ENCODE assay signal across 22 cellular contexts in the genomic region with DNA sequence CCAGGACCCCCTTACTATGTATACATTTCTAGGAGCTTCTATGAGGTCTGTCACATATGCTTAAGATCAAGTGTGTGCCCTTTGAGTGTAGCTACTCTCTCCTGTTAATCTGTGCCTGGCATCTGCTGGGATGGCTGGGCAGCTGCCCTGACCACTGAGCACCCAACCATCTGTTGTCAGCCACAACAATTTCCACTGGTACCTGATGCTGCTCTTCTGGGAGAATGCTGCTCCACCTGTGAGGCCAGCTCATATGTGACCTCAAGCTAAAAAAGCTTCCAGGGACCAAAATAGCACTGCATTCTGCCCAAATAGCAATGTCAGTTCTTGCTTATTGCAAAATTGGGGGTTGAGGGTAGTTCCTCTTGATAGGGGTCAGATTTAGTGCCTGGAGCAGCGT.
A peak's percentile ranks its signal among the peaks of the same experiment; 100 is the strongest.
DNase-seq lines count a peak whose midpoint lies in the region; ATAC-seq and TF ChIP-seq lines count a peak whose summit lies in the region.
"Had no signal": no experiment of that assay in that cellular context is flagged by ENCODE, and none has a peak within 500 bp of the region (broad histone marks: within the 10 kb centered on the region; RNA-seq: fewer than 3 reads in every experiment).

No MANE protein-coding gene starts in this region.

- POLR2A ChIA-PET in activated CD4-positive, alpha-beta T cell treated with anti-CD3 and anti-CD28 coated beads, Interleukin-2, amount 10 ng/mL, durations not matched to agents 7 days and 5 days (lab: Charles Lee), result no interaction called here

- H3K27me3 ChIP-seq in prostate gland (replicated peaks; ENCODE audit: insufficient read depth), result no peaks in the 10 kb centered on the region
- H3K27me3 ChIP-seq: neural progenitor cell, tibial nerve had no signal

- H3K9me3 Mint-ChIP-seq in activated CD4-positive, alpha-beta T cell treated with anti-CD3 and anti-CD28 coated beads, Interleukin-2, amount 10 ng/mL, durations not matched to agents 7 days and 5 days, result no peaks in the 10 kb centered on the region
- H3K9me3 Mint-ChIP-seq in progenitor cell of endocrine pancreas (ENCODE audit: low read depth) (no peaks in the 10 kb centered on the region), type B pancreatic cell (no peaks in the 10 kb centered on the region)
- H3K9me3 Mint-ChIP-seq: activated CD4-positive, alpha-beta memory T cell treated with anti-CD3 and anti-CD28 coated beads, Interleukin-2, amount 10 ng/mL, durations not matched to agents 7 days and 5 days; activated T-cell treated with anti-CD3 and anti-CD28 coated beads, Interleukin-2, amount 50 U/mL, for 72 hours; CD8-positive, alpha-beta T cell; mesothelial cell of epicardium; neural progenitor cell; stimulated activated memory B cell treated with anti-CD40 and anti-IgM and Interleukin-4, amounts not matched to agents 10 μg/mL and 1 μg/mL and 100 μg/mL, for 72 hours had no signal

- WGBS in prostate gland, result 90% methylated on average over 1 of the region's 1 CpG

- CTCF ChIA-PET in activated CD4-positive, alpha-beta T cell treated with anti-CD3 and anti-CD28 coated beads, Interleukin-2, amount 10 ng/mL, durations not matched to agents 7 days and 5 days (lab: Charles Lee), result interaction anchor here (0.6 to 1.7 kb wide), 5 partner anchors 10 to 292 kb away, joined by 3 to 5 read pairs (median 4); no protein-coding TSS in a partner anchor

- H3K27ac Mint-ChIP-seq in activated CD4-positive, alpha-beta T cell treated with anti-CD3 and anti-CD28 coated beads, Interleukin-2, amount 10 ng/mL, durations not matched to agents 7 days and 5 days, result peak overlapping the region; percentile 74
- H3K27ac Mint-ChIP-seq in progenitor cell of endocrine pancreas (peak overlapping the region; percentile 45), type B pancreatic cell (no peak overlapping the region)
- H3K27ac Mint-ChIP-seq: activated T-cell treated with anti-CD3 and anti-CD28 coated beads, Interleukin-2, amount 50 U/mL, for 72 hours; CD8-positive, alpha-beta T cell; mesothelial cell of epicardium; neural progenitor cell; stimulated activated memory B cell treated with anti-CD40 and anti-IgM and Interleukin-4, amounts not matched to agents 10 μg/mL and 1 μg/mL and 100 μg/mL, for 72 hours had no signal

- ATAC-seq in GM19395 (IDR thresholded peaks at IDR 0.05; ENCODE audit: unreplicated experiment), result peak; percentile 13
- ATAC-seq in HG03378 (IDR thresholded peaks at IDR 0.05; ENCODE audit: unreplicated experiment), result peak; percentile 17
- ATAC-seq: CD8-positive, alpha-beta T cell; left colon; stimulated activated memory B cell treated with anti-CD40 and anti-IgM and Interleukin-4, amounts not matched to agents 10 μg/mL and 1 μg/mL and 100 μg/mL, for 72 hours had no signal

- peaks cover 31% of the 10 kb centered on the region for H3K4me1 Mint-ChIP-seq in activated CD4-positive, alpha-beta T cell treated with anti-CD3 and anti-CD28 coated beads, Interleukin-2, amount 10 ng/mL, durations not matched to agents 7 days and 5 days
- H3K4me1 Mint-ChIP-seq in progenitor cell of endocrine pancreas (ENCODE audit: low read depth) (peaks cover 1% of the 10 kb centered on the region), type B pancreatic cell (ENCODE audit: unreplicated experiment) (peaks cover 21% of the 10 kb centered on the region)

- TF ChIP-seq CTCF in progenitor cell of endocrine pancreas (IDR thresholded peaks at IDR 0.05; ENCODE audit: unreplicated experiment) (no peak), type B pancreatic cell (conservative IDR thresholded peaks at IDR 0.05) (no peak), prostate gland (IDR thresholded peaks at IDR 0.05) (no peak)

- H3K27me3 Mint-ChIP-seq in activated CD4-positive, alpha-beta T cell treated with anti-CD3 and anti-CD28 coated beads, Interleukin-2, amount 10 ng/mL, durations not matched to agents 7 days and 5 days, result peaks cover 7% of the 10 kb centered on the region
- H3K27me3 Mint-ChIP-seq in progenitor cell of endocrine pancreas (no peaks in the 10 kb centered on the region), type B pancreatic cell (no peaks in the 10 kb centered on the region)
- H3K27me3 Mint-ChIP-seq: stimulated activated memory B cell treated with anti-CD40 and anti-IgM and Interleukin-4, amounts not matched to agents 10 μg/mL and 1 μg/mL and 100 μg/mL, for 72 hours had no signal

- no peaks in the 10 kb centered on the region for H3K4me1 ChIP-seq in prostate gland (replicated peaks)
- H3K4me1 ChIP-seq: tibial nerve had no signal

- H3K36me3 Mint-ChIP-seq in activated CD4-positive, alpha-beta T cell treated with anti-CD3 and anti-CD28 coated beads, Interleukin-2, amount 10 ng/mL, durations not matched to agents 7 days and 5 days (ENCODE audit: low read depth), result no peaks in the 10 kb centered on the region
- H3K36me3 Mint-ChIP-seq in progenitor cell of endocrine pancreas (ENCODE audit: insufficient read depth) (no peaks in the 10 kb centered on the region), type B pancreatic cell (peaks cover 10% of the 10 kb centered on the region)
- H3K36me3 Mint-ChIP-seq: CD8-positive, alpha-beta T cell; neural progenitor cell; stimulated activated memory B cell treated with anti-CD40 and anti-IgM and Interleukin-4, amounts not matched to agents 10 μg/mL and 1 μg/mL and 100 μg/mL, for 72 hours had no signal

- intact Hi-C loops in prostate gland (cut with DNase I), result loop anchor here (5.0 kb wide), 1 partner anchor 141 kb away; no protein-coding TSS in a partner anchor

- no peaks in the 10 kb centered on the region for H3K36me3 ChIP-seq in prostate gland
- H3K36me3 ChIP-seq: neural progenitor cell, tibial nerve had no signal

- H3K27ac ChIP-seq in prostate gland, result no peak overlapping the region
- H3K27ac ChIP-seq: neural progenitor cell, tibial nerve had no signal

- H3K4me3 Mint-ChIP-seq in activated CD4-positive, alpha-beta T cell treated with anti-CD3 and anti-CD28 coated beads, Interleukin-2, amount 10 ng/mL, durations not matched to agents 7 days and 5 days, result no peak overlapping the region
- H3K4me3 Mint-ChIP-seq in progenitor cell of endocrine pancreas (ENCODE audit: low read depth) (no peak overlapping the region), type B pancreatic cell (no peak overlapping the region)
- H3K4me3 Mint-ChIP-seq: activated CD4-positive, alpha-beta memory T cell treated with anti-CD3 and anti-CD28 coated beads, Interleukin-2, amount 10 ng/mL, durations not matched to agents 7 days and 5 days; activated T-cell treated with anti-CD3 and anti-CD28 coated beads, Interleukin-2, amount 50 U/mL, for 72 hours; CD8-positive, alpha-beta T cell; mesothelial cell of epicardium; neural progenitor cell; stimulated activated memory B cell treated with anti-CD40 and anti-IgM and Interleukin-4, amounts not matched to agents 10 μg/mL and 1 μg/mL and 100 μg/mL, for 72 hours had no signal

- DNase-seq in activated CD4-positive, alpha-beta T cell treated with anti-CD3 and anti-CD28 coated beads, Interleukin-2, amount 10 ng/mL, durations not matched to agents 7 days and 5 days, result no peak
- DNase-seq in activated CD4-positive, alpha-beta T cell treated with anti-CD3 and anti-CD28 coated beads, Interleukin-2, amount 50 U/mL, for 48 hours, result no peak
- DNase-seq in progenitor cell of endocrine pancreas (ENCODE audit: low spot score, unreplicated experiment) (no peak), type B pancreatic cell (ENCODE audit: extremely low spot score, unreplicated experiment) (no peak), retina (no peak), prostate gland (ENCODE audit: low spot score) (no peak)
- DNase-seq: activated CD4-positive, alpha-beta memory T cell treated with anti-CD3 and anti-CD28 coated beads, Interleukin-2, amount 10 ng/mL, durations not matched to agents 7 days and 5 days; activated T-cell treated with anti-CD3 and anti-CD28 coated beads, Interleukin-2, amount 50 U/mL, for 72 hours; CD8-positive, alpha-beta T cell; DMS79 treated with DMSO at 0.1 percent for 48 hours; GOT3; left colon; NCI-H1048; NCI-H2081 treated with DMSO at 0.1 percent for 48 hours; NCI-H510A treated with DMSO at 0.1 percent for 48 hours; SW 1271 had no signal

- no peak overlapping the region for H3K4me3 ChIP-seq in prostate gland
- H3K4me3 ChIP-seq: neural progenitor cell, tibial nerve had no signal

- no peaks in the 10 kb centered on the region for H3K9me3 ChIP-seq in prostate gland
- H3K9me3 ChIP-seq: tibial nerve had no signal

- no peak for TF ChIP-seq POLR2A in prostate gland (IDR thresholded peaks at IDR 0.05)
